Comparison of ENCODE assay signal across 24 cellular contexts in genomic region chr14:105846312-105846711, GRCh38.
"Had no signal": no experiment of that assay in that cellular context is flagged by ENCODE, and none has a peak within 500 bp of the region (broad histone marks: within the 10 kb centered on the region; RNA-seq: fewer than 3 reads in every experiment).

No MANE protein-coding gene starts in this region.

- H3K4me3 ChIP-seq: adrenal gland, body of pancreas, gastroesophageal sphincter, hepatocyte, ovary, right lobe of liver, skin epidermis, stomach, tibial artery had no signal

- H3K36me3 ChIP-seq: adrenal gland, gastroesophageal sphincter, ovary, right lobe of liver, stomach, tibial artery had no signal

- H3K79me2 ChIP-seq: hepatocyte had no signal

- H3K4me3 Mint-ChIP-seq: activated CD4-positive, alpha-beta memory T cell treated with anti-CD3 and anti-CD28 coated beads for 36 hours; activated CD4-positive, alpha-beta T cell treated with anti-CD3 and anti-CD28 coated beads, Interleukin-2, amount 10 ng/mL, durations not matched to agents 24 days and 14 days; activated naive CD8-positive, alpha-beta T cell treated with anti-CD3 and anti-CD28 coated beads for 36 hours; nephron progenitor cell; stimulated activated effector memory CD8-positive, alpha-beta T cell treated with anti-CD3 and anti-CD28 coated beads, Interleukin-12 subunit alpha, Interleukin-12 subunit beta, amount 100 ng/mL, for 72 hours had no signal

- H3K4me2 ChIP-seq: hepatocyte had no signal

- H3K27me3 Mint-ChIP-seq: activated CD4-positive, alpha-beta memory T cell treated with anti-CD3 and anti-CD28 coated beads for 36 hours; activated CD4-positive, alpha-beta T cell treated with anti-CD3 and anti-CD28 coated beads, Interleukin-2, amount 10 ng/mL, durations not matched to agents 24 days and 14 days; activated naive CD8-positive, alpha-beta T cell treated with anti-CD3 and anti-CD28 coated beads for 36 hours; progenitor cell of endocrine pancreas had no signal

- H3K9me3 ChIP-seq: adrenal gland, body of pancreas, ovary, right lobe of liver, tibial artery had no signal

- H2AFZ ChIP-seq: hepatocyte had no signal

- H3K9me3 Mint-ChIP-seq: activated CD4-positive, alpha-beta memory T cell treated with anti-CD3 and anti-CD28 coated beads for 36 hours; activated CD4-positive, alpha-beta T cell treated with anti-CD3 and anti-CD28 coated beads, Interleukin-2, amount 10 ng/mL, durations not matched to agents 24 days and 14 days; activated naive CD8-positive, alpha-beta T cell treated with anti-CD3 and anti-CD28 coated beads for 36 hours; stimulated activated effector memory CD8-positive, alpha-beta T cell treated with anti-CD3 and anti-CD28 coated beads, Interleukin-12 subunit alpha, Interleukin-12 subunit beta, amount 100 ng/mL, for 72 hours had no signal

- DNase-seq: activated CD4-positive, alpha-beta memory T cell treated with anti-CD3 and anti-CD28 coated beads for 36 hours; activated CD8-positive, alpha-beta memory T cell treated with anti-CD3 and anti-CD28 coated beads, Interleukin-2, amount 50 U/mL, for 48 hours; activated naive CD4-positive, alpha-beta T cell; activated naive CD8-positive, alpha-beta T cell treated with anti-CD3 and anti-CD28 coated beads for 36 hours; activated T-cell treated with anti-CD3 and anti-CD28 coated beads, Interleukin-2, amount 50 U/mL, for 48 hours; body of pancreas; effector CD8-positive, alpha-beta T cell; erythroblast; islet precursor cell; mammary epithelial cell; nephron progenitor cell; right lobe of liver; stimulated activated CD4-positive, alpha-beta T cell treated with anti-CD3 and anti-CD28 coated beads, Interleukin-4, amount 100 ng/mL, for 24 hours; stomach; T-helper 1 cell had no signal

- H3K4me1 ChIP-seq: adrenal gland, body of pancreas, gastroesophageal sphincter, right lobe of liver, stomach, tibial artery had no signal

- H3K36me3 Mint-ChIP-seq: activated CD4-positive, alpha-beta memory T cell treated with anti-CD3 and anti-CD28 coated beads for 36 hours; activated naive CD8-positive, alpha-beta T cell treated with anti-CD3 and anti-CD28 coated beads for 36 hours; stimulated activated effector memory CD8-positive, alpha-beta T cell treated with anti-CD3 and anti-CD28 coated beads, Interleukin-12 subunit alpha, Interleukin-12 subunit beta, amount 100 ng/mL, for 72 hours had no signal

- ATAC-seq: body of pancreas; gastroesophageal sphincter; right lobe of liver; stimulated activated effector memory CD8-positive, alpha-beta T cell treated with anti-CD3 and anti-CD28 coated beads, Interleukin-12 subunit alpha, Interleukin-12 subunit beta, amount 100 ng/mL, for 72 hours had no signal

- H3K27ac Mint-ChIP-seq: activated CD4-positive, alpha-beta memory T cell treated with anti-CD3 and anti-CD28 coated beads for 36 hours; activated CD4-positive, alpha-beta T cell treated with anti-CD3 and anti-CD28 coated beads, Interleukin-2, amount 10 ng/mL, durations not matched to agents 24 days and 14 days; activated naive CD8-positive, alpha-beta T cell treated with anti-CD3 and anti-CD28 coated beads for 36 hours; nephron progenitor cell; progenitor cell of endocrine pancreas; stimulated activated effector memory CD8-positive, alpha-beta T cell treated with anti-CD3 and anti-CD28 coated beads, Interleukin-12 subunit alpha, Interleukin-12 subunit beta, amount 100 ng/mL, for 72 hours had no signal

- H3K4me1 Mint-ChIP-seq: activated CD4-positive, alpha-beta T cell treated with anti-CD3 and anti-CD28 coated beads, Interleukin-2, amount 10 ng/mL, durations not matched to agents 24 days and 14 days; activated naive CD8-positive, alpha-beta T cell treated with anti-CD3 and anti-CD28 coated beads for 36 hours; nephron progenitor cell; stimulated activated effector memory CD8-positive, alpha-beta T cell treated with anti-CD3 and anti-CD28 coated beads, Interleukin-12 subunit alpha, Interleukin-12 subunit beta, amount 100 ng/mL, for 72 hours had no signal

- H3K27ac ChIP-seq: adrenal gland, body of pancreas, gastroesophageal sphincter, hepatocyte, ovary, right lobe of liver, skin epidermis, stomach, tibial artery had no signal
